In genomic region chr1:3856923-3857790, GRCh38 we compare ENCODE assay signal across 8 cellular contexts. TPM values are rescaled to one million over a fixed set of nuclear protein-coding genes. Genes with fewer than 3 reads are reported as not detected.
DNase-seq lines count a peak whose midpoint lies in the region; ATAC-seq and TF ChIP-seq lines count a peak whose summit lies in the region.

TSS of gene CEP104 (minus strand) at chr1:3857211. CDS start at chr1:3852407, 4,804 bp downstream.
TSS of gene DFFB (plus strand) at chr1:3857476. CDS start at chr1:3857604, 128 bp downstream.

- H3K27me3 Mint-ChIP-seq in activated naive CD8-positive, alpha-beta T cell treated with anti-CD3 and anti-CD28 coated beads for 36 hours, result no peaks in the 10 kb centered on the region

- no peaks in the 10 kb centered on the region for H3K36me3 ChIP-seq in ovary
- H3K36me3 ChIP-seq in tibial artery, result peaks cover 0 to 6% (median under 1%) of the 10 kb centered on the region in 3 donors

- no peaks in the 10 kb centered on the region for H3K9me3 ChIP-seq in ovary
- no peaks in the 10 kb centered on the region for H3K9me3 ChIP-seq in tibial artery

- peak; percentile 67 for TF ChIP-seq CTCF in GM10248 (IDR thresholded peaks at IDR 0.05; ENCODE audit: control extremely low read depth, extremely low read depth, low read depth, missing control alignments)
- TF ChIP-seq CTCF in NB4 (IDR thresholded peaks at IDR 0.05; ENCODE audit: low read depth, low read length), result no peak
- no peak for TF ChIP-seq CTCF in ovary (IDR thresholded peaks at IDR 0.05)
- no peak for TF ChIP-seq CTCF in tibial artery (IDR thresholded peaks at IDR 0.05)

- WGBS in ovary, 3 donors, result 0 to 12% (median 2%) methylated on average over 3 to 73 of the region's 73 CpGs

- no peaks in the 10 kb centered on the region for H3K27me3 ChIP-seq in ovary
- no peaks in the 10 kb centered on the region for H3K27me3 ChIP-seq in tibial artery

- DNase-seq in GM10248 (ENCODE audit: extremely low spot score) (peak; percentile 100), NB4 (ENCODE audit: low read depth) (peak; percentile 89), SKM-1 treated with dmso at 0.1 percent for 144 hours (lab: John Stamatoyannopoulos, UW; ENCODE audit: unreplicated experiment) (peak; percentile 95), Right ventricle myocardium inferior (ENCODE audit: missing footprints) (peak; percentile 94), ovary (peak; percentile 86 to 93 (median 89)), tibial artery (peak; percentile 85 to 91)
- DNase-seq in activated naive CD8-positive, alpha-beta T cell treated with anti-CD3 and anti-CD28 coated beads for 36 hours, result peak; percentile 97

- POLR2A ChIA-PET in GM10248 (lab: Yijun Ruan, JAX), result no interaction called here

- intact Hi-C loops in Right ventricle myocardium inferior (cut with DNase I), result loop anchor here (5.0 kb wide), 1 partner anchor 40 kb away; no protein-coding TSS in a partner anchor
- intact Hi-C loops in ovary (cut with DNase I), result no loop called here
- intact Hi-C loops in tibial artery (cut with DNase I; ENCODE audit: low total_unique reads), result loop anchor here (5.0 kb wide), 1 partner anchor 40 kb away; no protein-coding TSS in a partner anchor

- H3K4me3 ChIP-seq in NB4 (ENCODE audit: low read depth, low read length), result peak within 1 kb of the TSS; percentile 79
- H3K4me3 ChIP-seq in ovary, result peak within 1 kb of the TSS; percentile 62
- peak within 1 kb of the TSS; percentile 84 to 92 for H3K4me3 ChIP-seq in tibial artery

- peaks cover 13% of the 10 kb centered on the region for H3K4me1 ChIP-seq in ovary (ENCODE audit: insufficient read depth)
- H3K4me1 ChIP-seq in tibial artery, result peaks cover 0 to 24% (median 19%) of the 10 kb centered on the region in 4 donors

- ATAC-seq in HG02571 (IDR thresholded peaks at IDR 0.05; ENCODE audit: unreplicated experiment) (peak; percentile 92), Right ventricle myocardium inferior (peak; percentile 97)

- H3K27ac ChIP-seq in ovary (peak within 1 kb of the TSS; percentile 82 to 83), tibial artery (peak within 1 kb of the TSS; percentile 80 to 82)

- TF ChIP-seq EP300 in ovary (IDR thresholded peaks at IDR 0.05), result no peak

- peak; percentile 47 for TF ChIP-seq POLR2A in NB4 (IDR thresholded peaks at IDR 0.05; ENCODE audit: extremely low read depth, insufficient read length)
- no peak for TF ChIP-seq POLR2A in ovary (IDR thresholded peaks at IDR 0.05)

- H3K9me3 Mint-ChIP-seq in activated naive CD8-positive, alpha-beta T cell treated with anti-CD3 and anti-CD28 coated beads for 36 hours, result no peaks in the 10 kb centered on the region

- peak within 1 kb of the TSS; percentile 90 for H3K27ac Mint-ChIP-seq in activated naive CD8-positive, alpha-beta T cell treated with anti-CD3 and anti-CD28 coated beads for 36 hours

- no peaks in the 10 kb centered on the region for H3K36me3 Mint-ChIP-seq in activated naive CD8-positive, alpha-beta T cell treated with anti-CD3 and anti-CD28 coated beads for 36 hours

- peaks cover 25% of the 10 kb centered on the region for H3K4me1 Mint-ChIP-seq in activated naive CD8-positive, alpha-beta T cell treated with anti-CD3 and anti-CD28 coated beads for 36 hours

- peak within 1 kb of the TSS; percentile 96 for H3K4me3 Mint-ChIP-seq in activated naive CD8-positive, alpha-beta T cell treated with anti-CD3 and anti-CD28 coated beads for 36 hours

- CTCF ChIA-PET in GM10248 (lab: Yijun Ruan, JAX), result interaction anchor here (0.8 to 2.5 kb wide), 5 partner anchors 9 to 1662 kb away, joined by 3 to 13 read pairs (median 3); partner anchors contain the start of genes C1orf174 and FAAP20

RNA-seq across cellular contexts. Expression of gene CEP104, which starts in this region (rescaled TPM):
- 10 to 100 TPM; 28.8 to 40.1 TPM for total RNA-seq in activated naive CD8-positive, alpha-beta T cell treated with anti-CD3 and anti-CD28 coated beads for 36 hours
- total RNA-seq in Right ventricle myocardium inferior, result 34.1 TPM
- total RNA-seq in ovary, result 10 to 100 TPM; 14.9 to 40.7 (median 37.6) TPM
- polyA plus RNA-seq in ovary, result 10 to 100 TPM in 1 of 2 donors, 1 to 10 TPM in 1; 7.9 to 39.0 TPM

RNA-seq across cellular contexts. Expression of gene DFFB, which starts in this region (rescaled TPM):
- total RNA-seq in activated naive CD8-positive, alpha-beta T cell treated with anti-CD3 and anti-CD28 coated beads for 36 hours, result 10 to 100 TPM in 1 of 2 experiments, 1 to 10 TPM in 1; 8.8 to 11.1 TPM
- 3.3 TPM for total RNA-seq in Right ventricle myocardium inferior
- total RNA-seq in ovary, result 10 to 100 TPM in 4 of 7 donors, 1 to 10 TPM in 3; 7.6 to 12.8 (median 11.0) TPM
- 1 to 10 TPM; 6.8 to 7.9 TPM for polyA plus RNA-seq in ovary

Comparison
In these comparisons a context has a peak if more than half of its experiments do, and no peak if none do; other contexts are left out.
1. Peak in every context shown above with its lines: DNase-seq, ATAC-seq, H3K4me3 ChIP-seq and H3K27ac ChIP-seq.
2. intact Hi-C loops: an anchor here in Right ventricle myocardium inferior (5.0 kb wide) and tibial artery (5.0 kb wide); none called in ovary.